In genomic region chr9:37669232-37669631, GRCh38 we compare ENCODE assay signal across 18 cellular contexts. TPM values are rescaled to one million over a fixed set of nuclear protein-coding genes. Genes with fewer than 3 reads are reported as not detected.
A peak's percentile ranks its signal among the peaks of the same experiment; 100 is the strongest.
DNase-seq lines count a peak whose midpoint lies in the region; ATAC-seq and TF ChIP-seq lines count a peak whose summit lies in the region.
"Had no signal": no experiment of that assay in that cellular context is flagged by ENCODE, and none has a peak within 500 bp of the region (broad histone marks: within the 10 kb centered on the region; RNA-seq: fewer than 3 reads in every experiment).

No MANE protein-coding gene starts in this region.

- H3K4me3 ChIP-seq in WERI-Rb-1 (ENCODE audit: low read depth, low read length) (peak overlapping the region; percentile 45), fibroblast of mammary gland (ENCODE audit: control insufficient read depth, low read depth, low read length) (no peak overlapping the region), gastrocnemius medialis (peak overlapping the region in 1 of 4 donors; percentile 8), aorta (ENCODE audit: low read length in 2 of 2) (no peak overlapping the region)
- H3K4me3 ChIP-seq: BLaER1 treated with 17β-estradiol and CSF1 and Interleukin-3, amounts not matched to agents 10 nM and 100 nM; Peyer's patch had no signal

- H3K9me3 ChIP-seq in WERI-Rb-1 (ENCODE audit: severe bottlenecking) (no peaks in the 10 kb centered on the region), gastrocnemius medialis (no peaks in the 10 kb centered on the region), aorta (ENCODE audit: control insufficient read depth, low read length) (no peaks in the 10 kb centered on the region)
- H3K9me3 ChIP-seq: Peyer's patch had no signal

- intact Hi-C loops in gastrocnemius medialis (cut with DNase I; ENCODE audit: low total_unique reads) (loop anchor here (2.0 kb wide), 3 partner anchors 66 to 94 kb away; no protein-coding TSS in a partner anchor), aorta (cut with DNase I) (no loop called here)

- no peak for TF ChIP-seq CTCF in WERI-Rb-1 (IDR thresholded peaks at IDR 0.05; ENCODE audit: low read depth, low read length)
- TF ChIP-seq CTCF in fibroblast of mammary gland (conservative IDR thresholded peaks at IDR 0.05; ENCODE audit: control insufficient read depth, insufficient read depth, low read depth, low read length), result no peak
- no peak for TF ChIP-seq CTCF in gastrocnemius medialis (IDR thresholded peaks at IDR 0.05 in 4 of 5, conservative IDR thresholded peaks at IDR 0.05 in 1 of 5)

- WGBS in aorta, 2 donors, result 47 to 50% methylated on average over 5 of the region's 5 CpGs

- H3K27me3 ChIP-seq in WERI-Rb-1 (ENCODE audit: insufficient read depth, low read depth, severe bottlenecking) (no peaks in the 10 kb centered on the region), gastrocnemius medialis (no peaks in the 10 kb centered on the region), aorta (ENCODE audit: control insufficient read depth in 1 of 2, insufficient read depth in 2 of 2, low read length in 1 of 2) (no peaks in the 10 kb centered on the region)
- H3K27me3 ChIP-seq: BLaER1 treated with 17β-estradiol and CSF1 and Interleukin-3, amounts not matched to agents 10 nM and 100 nM; Peyer's patch had no signal

- DNase-seq in NCI-H82 (lab: John Stamatoyannopoulos, UW) (peak; percentile 32), NCI-H82 treated with DMSO at 0.1 percent for 48 hours (lab: John Stamatoyannopoulos, UW; ENCODE audit: unreplicated experiment) (no peak), WERI-Rb-1 (peak; percentile 34), fibroblast of mammary gland (ENCODE audit: low read depth) (peak; percentile 11), gastrocnemius medialis (no peak), DMS153 treated with DMSO at 0.1 percent for 48 hours (lab: John Stamatoyannopoulos, UW; ENCODE audit: unreplicated experiment) (no peak), aorta (no peak)
- DNase-seq: 8988T, HCEC 1CT, Karpas-422, NCI-H1417, NCI-H2081, NCI-H345, NCI-H526 treated with DMSO at 0.1 percent for 48 hours, Peyer's patch, SHP77 treated with DMSO at 0.1 percent for 48 hours had no signal

- ATAC-seq in gastrocnemius medialis (no peak), GM21723 (IDR thresholded peaks at IDR 0.05; ENCODE audit: unreplicated experiment) (no peak), aorta (ENCODE audit: low FRiP score) (no peak)

- in situ Hi-C loops in gastrocnemius medialis (cut with MboI; ENCODE audit: low sequenced_read_pairs in 4 of 4), result no loop called here

- peaks cover 4% of the 10 kb centered on the region for H3K36me3 ChIP-seq in WERI-Rb-1
- H3K36me3 ChIP-seq in gastrocnemius medialis, result no peaks in the 10 kb centered on the region
- no peaks in the 10 kb centered on the region for H3K36me3 ChIP-seq in aorta (ENCODE audit: control insufficient read depth in 1 of 2, insufficient read depth in 2 of 2, low read length in 1 of 2)
- H3K36me3 ChIP-seq: BLaER1 treated with 17β-estradiol and CSF1 and Interleukin-3, amounts not matched to agents 10 nM and 100 nM; Peyer's patch had no signal

- H3K27ac ChIP-seq in WERI-Rb-1 (peak overlapping the region; percentile 93), gastrocnemius medialis (peak overlapping the region; percentile 78 to 84 (median 80)), aorta (ENCODE audit: low read depth in 1 of 2, low read length in 2 of 2) (no peak overlapping the region)
- H3K27ac ChIP-seq: BLaER1 treated with 17β-estradiol and CSF1 and Interleukin-3, amounts not matched to agents 10 nM and 100 nM; Peyer's patch had no signal

- no peak for TF ChIP-seq POLR2A in gastrocnemius medialis (IDR thresholded peaks at IDR 0.05)

- peaks cover 15 to 21% of the 10 kb centered on the region in 2 donors for H3K4me1 ChIP-seq in gastrocnemius medialis
- no peaks in the 10 kb centered on the region for H3K4me1 ChIP-seq in aorta (ENCODE audit: control insufficient read depth in 1 of 2, insufficient read depth in 2 of 2, low read length in 2 of 2)
- H3K4me1 ChIP-seq: Peyer's patch had no signal

RNA-seq across cellular contexts. Expression of gene FRMPD1, which starts 18.5 kb away (rescaled TPM):
- total RNA-seq in gastrocnemius medialis (1 to 10 TPM in 2 of 4 donors, under 1 TPM in 2; 0.46 to 1.7 (median 1.0) TPM), aorta (under 1 TPM in 1 of 2 donors, not detected in 1; 0.06 TPM)
- not detected for polyA plus RNA-seq in aorta

Comparison
In these comparisons a context has a peak if more than half of its experiments do, and no peak if none do; other contexts are left out.
1. DNase-seq: peak in NCI-H82 (single experiment), WERI-Rb-1 (single experiment) and fibroblast of mammary gland (single experiment); none in NCI-H82 treated with DMSO at 0.1 percent for 48 hours (single experiment), gastrocnemius medialis (0 of 2), DMS153 treated with DMSO at 0.1 percent for 48 hours (single experiment) and aorta (0 of 2).
2. H3K27ac ChIP-seq: peak in WERI-Rb-1 (single experiment) and gastrocnemius medialis (4 of 4); none in aorta (0 of 2).